8 cellular contexts compared by ENCODE assay signal in genomic region chr3:139427283-139428060, GRCh38. TPM values are rescaled to one million over a fixed set of nuclear protein-coding genes. Genes with fewer than 3 reads are reported as not detected.
DNase-seq lines count a peak whose midpoint lies in the region; ATAC-seq, FAIRE-seq and TF ChIP-seq lines count a peak whose summit lies in the region.

No MANE protein-coding gene starts in this region.

- peak; percentile 81 for ATAC-seq in GM19452 (IDR thresholded peaks at IDR 0.05; ENCODE audit: unreplicated experiment)

- DNase-seq in DMS153 (lab: John Stamatoyannopoulos, UW) (peak; percentile 65), HPDE6-E6E7 (ENCODE audit: extremely low spot score) (peak; percentile 53), NCI-H526 treated with DMSO at 0.1 percent for 48 hours (lab: John Stamatoyannopoulos, UW) (peak; percentile 74), astrocyte (ENCODE audit: low read depth) (peak; percentile 41), hepatocyte (ENCODE audit: low spot score) (peak; percentile 91), smooth muscle cell (lab: John Stamatoyannopoulos, UW; ENCODE audit: unreplicated experiment) (no peak), T-helper 9 cell (no peak)

- no peak overlapping the region for H3K4me3 Mint-ChIP-seq in astrocyte (ENCODE audit: unreplicated experiment)

- TF ChIP-seq CTCF in astrocyte (IDR thresholded peaks at IDR 0.05; ENCODE audit: insufficient read depth, low read depth, low read length) (peak; percentile 90), hepatocyte (IDR thresholded peaks at IDR 0.05; ENCODE audit: poor library complexity) (peak; percentile 94), smooth muscle cell (IDR thresholded peaks at IDR 0.05; ENCODE audit: borderline replicate concordance, insufficient read depth, poor library complexity, severe bottlenecking) (peak; percentile 83)

- H3K4me3 ChIP-seq in astrocyte (ENCODE audit: insufficient read depth, low read depth, low read length) (no peak overlapping the region), hepatocyte (no peak overlapping the region), smooth muscle cell (no peak overlapping the region)

- no peaks in the 10 kb centered on the region for H3K9me3 Mint-ChIP-seq in astrocyte (ENCODE audit: unreplicated experiment)

- H3K27me3 ChIP-seq in astrocyte (ENCODE audit: insufficient read depth, low read length), result no peaks in the 10 kb centered on the region
- H3K27me3 ChIP-seq in hepatocyte, result no peaks in the 10 kb centered on the region
- no peaks in the 10 kb centered on the region for H3K27me3 ChIP-seq in smooth muscle cell (ENCODE audit: low read depth)

- no peaks in the 10 kb centered on the region for H3K4me1 Mint-ChIP-seq in astrocyte (ENCODE audit: low read depth, unreplicated experiment)

- H3K9me2 ChIP-seq in hepatocyte (replicated peaks; ENCODE audit: insufficient read depth), result no peaks in the 10 kb centered on the region

- H3K36me3 ChIP-seq in astrocyte (ENCODE audit: insufficient read depth, low read length), result no peaks in the 10 kb centered on the region
- no peaks in the 10 kb centered on the region for H3K36me3 ChIP-seq in hepatocyte (replicated peaks; ENCODE audit: insufficient read depth, low read depth)
- H3K36me3 ChIP-seq in smooth muscle cell (ENCODE audit: low read depth), result no peaks in the 10 kb centered on the region

- H3K4me2 ChIP-seq in astrocyte (ENCODE audit: low read length) (no peak overlapping the region), hepatocyte (no peak overlapping the region), smooth muscle cell (no peak overlapping the region)

- H2AFZ ChIP-seq in astrocyte (ENCODE audit: low read depth, low read length), result no peak overlapping the region
- H2AFZ ChIP-seq in hepatocyte, result no peak overlapping the region
- H2AFZ ChIP-seq in smooth muscle cell (ENCODE audit: low read depth), result no peak overlapping the region

- H4K20me1 ChIP-seq in astrocyte (ENCODE audit: insufficient read depth, low read length) (no peaks in the 10 kb centered on the region), hepatocyte (ENCODE audit: insufficient read depth, poor library complexity, severe bottlenecking) (no peaks in the 10 kb centered on the region), smooth muscle cell (ENCODE audit: low read depth) (peaks cover 11% of the 10 kb centered on the region)

- FAIRE-seq in astrocyte (lab: Jason Lieb, UNC), result peak; percentile 13

- H3K36me3 Mint-ChIP-seq in astrocyte (ENCODE audit: low read depth, unreplicated experiment), result peaks cover 2% of the 10 kb centered on the region

- no peaks in the 10 kb centered on the region for H3K79me2 ChIP-seq in astrocyte (ENCODE audit: insufficient read depth, low read length)
- H3K79me2 ChIP-seq in hepatocyte, result no peaks in the 10 kb centered on the region
- no peaks in the 10 kb centered on the region for H3K79me2 ChIP-seq in smooth muscle cell (ENCODE audit: low read depth)

- H3F3A ChIP-seq in smooth muscle cell (ENCODE audit: low read depth), result no peaks in the 10 kb centered on the region

- no peak overlapping the region for H3K27ac Mint-ChIP-seq in astrocyte (ENCODE audit: unreplicated experiment)

- WGBS in hepatocyte (ENCODE audit: low lambda C conversion rate, missing lambda C conversion rate), result 48% methylated on average over 7 of the region's 7 CpGs
- 51% methylated on average over 7 of the region's 7 CpGs for WGBS in smooth muscle cell (ENCODE audit: low lambda C conversion rate)

- no peaks in the 10 kb centered on the region for H3K27me3 Mint-ChIP-seq in astrocyte (ENCODE audit: low read depth, unreplicated experiment)

- H3K9me3 ChIP-seq in astrocyte (ENCODE audit: insufficient read depth, low read depth, low read length) (no peaks in the 10 kb centered on the region), hepatocyte (ENCODE audit: low read depth) (no peaks in the 10 kb centered on the region), smooth muscle cell (replicated peaks; ENCODE audit: low read depth) (no peaks in the 10 kb centered on the region)

- H3K4me1 ChIP-seq in astrocyte (ENCODE audit: insufficient read depth, low read length), result no peaks in the 10 kb centered on the region
- no peaks in the 10 kb centered on the region for H3K4me1 ChIP-seq in hepatocyte (ENCODE audit: insufficient read depth)
- no peaks in the 10 kb centered on the region for H3K4me1 ChIP-seq in smooth muscle cell (ENCODE audit: low read depth)

- H3K27ac ChIP-seq in astrocyte (ENCODE audit: low read depth, low read length) (no peak overlapping the region), hepatocyte (no peak overlapping the region), smooth muscle cell (ENCODE audit: low read depth) (no peak overlapping the region)

- no peak overlapping the region for H3K9ac ChIP-seq in astrocyte (ENCODE audit: low read length)
- no peak overlapping the region for H3K9ac ChIP-seq in smooth muscle cell (ENCODE audit: low read depth)

RNA-seq across cellular contexts. Expression of gene COPB2, which starts 38.0 kb away (rescaled TPM):
- total RNA-seq in astrocyte, result 269 and 270 TPM in 2 replicates
- 166 and 170 TPM in 2 replicates for total RNA-seq in hepatocyte
- polyA plus RNA-seq in hepatocyte, result 152 and 156 TPM in 2 replicates
- 157 and 259 TPM in 2 replicates for total RNA-seq in smooth muscle cell
- polyA plus RNA-seq in smooth muscle cell, result 173 and 194 TPM in 2 replicates

RNA-seq across cellular contexts. Expression of gene RBP2, which starts 48.8 kb away (rescaled TPM):
- not detected in 2 replicates for total RNA-seq in astrocyte
- total RNA-seq in hepatocyte, result 285 and 295 TPM in 2 replicates
- 80.9 and 123 TPM in 2 replicates for polyA plus RNA-seq in hepatocyte
- total RNA-seq in smooth muscle cell, result not detected in 2 replicates
- not detected in 2 replicates for polyA plus RNA-seq in smooth muscle cell

Comparison
In these comparisons a context has a peak if more than half of its experiments do, and no peak if none do; other contexts are left out.
1. DNase-seq: peak in DMS153 (single experiment), HPDE6-E6E7 (single experiment), NCI-H526 treated with DMSO at 0.1 percent for 48 hours (single experiment), astrocyte (single experiment) and hepatocyte (single experiment); none in smooth muscle cell (single experiment) and T-helper 9 cell (single experiment).
2. RNA of gene RBP2, which starts 48.8 kb away (total RNA-seq): 285 to 295 TPM in hepatocyte; not detected in astrocyte and not detected in smooth muscle cell; every median in the first group is over 100 times any median in the second.
3. Peak in every context shown above with its lines, with median percentiles within 50 percentile points of each other: CTCF ChIP-seq.